In the genomic region with DNA sequence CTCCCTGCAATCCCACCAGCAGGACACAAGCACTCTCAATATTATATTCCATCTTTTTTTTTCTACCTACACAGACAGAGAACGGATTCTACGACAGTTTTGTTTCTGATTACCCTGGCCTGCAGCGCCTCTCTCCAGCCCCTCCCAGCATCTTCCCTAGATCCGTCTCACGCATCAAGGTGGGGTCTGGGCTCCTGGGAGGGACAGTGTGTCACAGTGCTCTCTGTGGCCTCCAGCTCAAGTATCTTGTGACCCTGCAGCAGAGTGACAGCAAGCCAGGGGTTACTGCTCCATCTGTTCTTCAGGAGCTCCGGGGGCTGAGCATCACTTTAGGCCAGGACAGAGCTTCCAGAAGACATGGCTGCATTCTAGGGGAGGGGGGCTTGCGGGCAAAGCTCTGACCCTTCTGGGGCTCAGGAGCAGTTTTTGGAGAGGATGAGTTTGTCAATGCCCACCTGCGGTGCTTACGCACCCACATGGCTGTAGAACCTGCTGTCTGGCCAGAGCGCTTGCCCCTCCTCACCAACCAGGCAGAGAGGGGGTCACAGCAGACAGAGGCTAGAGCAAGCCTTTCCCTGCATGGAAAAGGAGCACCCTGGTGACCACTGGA, we compare ENCODE assay signal across 18 cellular contexts. TPM values are rescaled to one million over a fixed set of nuclear protein-coding genes. Genes with fewer than 3 reads are reported as not detected.
DNase-seq lines count a peak whose midpoint lies in the region; ATAC-seq and TF ChIP-seq lines count a peak whose summit lies in the region.
"Had no signal": no experiment of that assay in that cellular context is flagged by ENCODE, and none has a peak within 500 bp of the region (broad histone marks: within the 10 kb centered on the region; RNA-seq: fewer than 3 reads in every experiment).

No MANE protein-coding gene starts in this region.

- H3K9me3 Mint-ChIP-seq in activated CD4-positive, alpha-beta T cell treated with anti-CD3 and anti-CD28 coated beads for 36 hours (ENCODE audit: low read depth), result no peaks in the 10 kb centered on the region
- no peaks in the 10 kb centered on the region for H3K9me3 Mint-ChIP-seq in activated CD4-positive, alpha-beta T cell treated with anti-CD3 and anti-CD28 coated beads, Interleukin-2, amount 10 ng/mL, durations not matched to agents 24 days and 14 days
- H3K9me3 Mint-ChIP-seq in CD4-positive, alpha-beta T cell, result no peaks in the 10 kb centered on the region
- no peaks in the 10 kb centered on the region for H3K9me3 Mint-ChIP-seq in activated T-helper 17 cell treated with anti-CD3 and anti-CD28 coated beads, Interleukin-2, amount 50 U/mL, for 72 hours
- no peaks in the 10 kb centered on the region for H3K9me3 Mint-ChIP-seq in osteocyte (ENCODE audit: unreplicated experiment)

- POLR2A ChIA-PET in activated CD4-positive, alpha-beta T cell treated with anti-CD3 and anti-CD28 coated beads for 36 hours (lab: Charles Lee), result interaction anchor here (0.5 to 2.3 kb wide), 3 partner anchors 8 to 182 kb away, joined by 3 to 6 read pairs (median 4); no protein-coding TSS in a partner anchor
- POLR2A ChIA-PET in CD4-positive, alpha-beta T cell (lab: Charles Lee), result interaction anchor here (1.0 to 1.3 kb wide), 2 partner anchors 8 to 108 kb away, joined by 3 read pairs; a partner anchor contains a TSS

- H3K4me3 ChIP-seq in heart right ventricle, result no peak overlapping the region
- H3K4me3 ChIP-seq in gastrocnemius medialis, result no peak overlapping the region
- H3K4me3 ChIP-seq: BLaER1, GM12878, GM23338 had no signal

- WGBS in heart right ventricle, 2 donors, result 90 to 94% methylated on average over 10 of the region's 10 CpGs

- H3K27me3 ChIP-seq in CD4-positive, alpha-beta T cell (ENCODE audit: control insufficient read depth, insufficient read depth, low read length), result no peaks in the 10 kb centered on the region
- H3K27me3 ChIP-seq in heart right ventricle (peaks cover 0 to 11% (median 0%) of the 10 kb centered on the region in 7 donors), gastrocnemius medialis (peaks cover 0 to 2% (median 0%) of the 10 kb centered on the region in 3 donors)
- H3K27me3 ChIP-seq: BLaER1 had no signal

- ATAC-seq in activated CD4-positive, alpha-beta T cell treated with anti-CD3 and anti-CD28 coated beads for 36 hours, result no peak
- ATAC-seq in CD4-positive, alpha-beta T cell (ENCODE audit: poor library complexity), result no peak
- no peak for ATAC-seq in activated T-helper 17 cell treated with anti-CD3 and anti-CD28 coated beads, Interleukin-2, amount 50 U/mL, for 72 hours (replicated peaks)
- no peak for ATAC-seq in heart right ventricle
- no peak for ATAC-seq in gastrocnemius medialis
- ATAC-seq: GM12878, GM23338 had no signal

- CTCF ChIA-PET in activated CD4-positive, alpha-beta T cell treated with anti-CD3 and anti-CD28 coated beads for 36 hours (lab: Charles Lee), result interaction anchor here (1.0 kb wide), 1 partner anchor 36 kb away, joined by 4 read pairs; no protein-coding TSS in a partner anchor
- CTCF ChIA-PET in CD4-positive, alpha-beta T cell (lab: Charles Lee), result no interaction called here

- intact Hi-C loops in activated CD4-positive, alpha-beta T cell treated with anti-CD3 and anti-CD28 coated beads for 36 hours (cut with DNase I, micrococcal nuclease), result no loop called here
- intact Hi-C loops in activated CD4-positive, alpha-beta T cell treated with anti-CD3 and anti-CD28 coated beads, Interleukin-2, amount 10 ng/mL, durations not matched to agents 24 days and 14 days (cut with micrococcal nuclease), result no loop called here
- intact Hi-C loops in CD4-positive, alpha-beta T cell (cut with DNase I, micrococcal nuclease), result no loop called here
- intact Hi-C loops in heart right ventricle (cut with DNase I) (no loop called here), gastrocnemius medialis (cut with DNase I; ENCODE audit: low total_unique reads) (no loop called here)

- no peak overlapping the region for H3K27ac Mint-ChIP-seq in activated CD4-positive, alpha-beta T cell treated with anti-CD3 and anti-CD28 coated beads for 36 hours
- H3K27ac Mint-ChIP-seq in activated CD4-positive, alpha-beta T cell treated with anti-CD3 and anti-CD28 coated beads, Interleukin-2, amount 10 ng/mL, durations not matched to agents 24 days and 14 days, result no peak overlapping the region
- peak overlapping the region; percentile 55 for H3K27ac Mint-ChIP-seq in CD4-positive, alpha-beta T cell
- H3K27ac Mint-ChIP-seq in activated T-helper 17 cell treated with anti-CD3 and anti-CD28 coated beads, Interleukin-2, amount 50 U/mL, for 72 hours, result peak overlapping the region; percentile 71
- H3K27ac Mint-ChIP-seq in osteocyte (ENCODE audit: unreplicated experiment), result no peak overlapping the region
- H3K27ac Mint-ChIP-seq: GM23338 had no signal

- H3K4me1 ChIP-seq in heart right ventricle, result peaks cover 0 to 11% (median 0%) of the 10 kb centered on the region in 9 donors
- H3K4me1 ChIP-seq in gastrocnemius medialis, result no peaks in the 10 kb centered on the region
- H3K4me1 ChIP-seq: BLaER1 had no signal

- no peak overlapping the region for H3K27ac ChIP-seq in CD4-positive, alpha-beta T cell (ENCODE audit: low read depth, low read length)
- no peak overlapping the region for H3K27ac ChIP-seq in heart right ventricle
- no peak overlapping the region for H3K27ac ChIP-seq in gastrocnemius medialis
- H3K27ac ChIP-seq: BLaER1 had no signal

- peaks cover 20% of the 10 kb centered on the region for H3K4me1 Mint-ChIP-seq in activated CD4-positive, alpha-beta T cell treated with anti-CD3 and anti-CD28 coated beads for 36 hours
- peaks cover 14% of the 10 kb centered on the region for H3K4me1 Mint-ChIP-seq in activated CD4-positive, alpha-beta T cell treated with anti-CD3 and anti-CD28 coated beads, Interleukin-2, amount 10 ng/mL, durations not matched to agents 24 days and 14 days
- peaks cover 17% of the 10 kb centered on the region for H3K4me1 Mint-ChIP-seq in CD4-positive, alpha-beta T cell (ENCODE audit: low read depth)
- peaks cover 26% of the 10 kb centered on the region for H3K4me1 Mint-ChIP-seq in activated T-helper 17 cell treated with anti-CD3 and anti-CD28 coated beads, Interleukin-2, amount 50 U/mL, for 72 hours
- no peaks in the 10 kb centered on the region for H3K4me1 Mint-ChIP-seq in osteocyte (ENCODE audit: unreplicated experiment)
- H3K4me1 Mint-ChIP-seq: GM23338 had no signal

- H3K27me3 Mint-ChIP-seq in activated CD4-positive, alpha-beta T cell treated with anti-CD3 and anti-CD28 coated beads for 36 hours, result no peaks in the 10 kb centered on the region
- H3K27me3 Mint-ChIP-seq in activated CD4-positive, alpha-beta T cell treated with anti-CD3 and anti-CD28 coated beads, Interleukin-2, amount 10 ng/mL, durations not matched to agents 24 days and 14 days, result peaks cover 11% of the 10 kb centered on the region
- no peaks in the 10 kb centered on the region for H3K27me3 Mint-ChIP-seq in CD4-positive, alpha-beta T cell
- H3K27me3 Mint-ChIP-seq in activated T-helper 17 cell treated with anti-CD3 and anti-CD28 coated beads, Interleukin-2, amount 50 U/mL, for 72 hours, result no peaks in the 10 kb centered on the region
- H3K27me3 Mint-ChIP-seq in osteocyte (ENCODE audit: unreplicated experiment), result peaks cover 15% of the 10 kb centered on the region

- no peaks in the 10 kb centered on the region for H3K36me3 Mint-ChIP-seq in activated CD4-positive, alpha-beta T cell treated with anti-CD3 and anti-CD28 coated beads for 36 hours (ENCODE audit: low read depth)
- peaks cover 11% of the 10 kb centered on the region for H3K36me3 Mint-ChIP-seq in activated CD4-positive, alpha-beta T cell treated with anti-CD3 and anti-CD28 coated beads, Interleukin-2, amount 10 ng/mL, durations not matched to agents 24 days and 14 days (ENCODE audit: low read depth)
- H3K36me3 Mint-ChIP-seq in CD4-positive, alpha-beta T cell (ENCODE audit: low read depth), result peaks cover 5% of the 10 kb centered on the region
- peaks cover 36% of the 10 kb centered on the region for H3K36me3 Mint-ChIP-seq in activated T-helper 17 cell treated with anti-CD3 and anti-CD28 coated beads, Interleukin-2, amount 50 U/mL, for 72 hours (ENCODE audit: low read depth)
- no peaks in the 10 kb centered on the region for H3K36me3 Mint-ChIP-seq in osteocyte (ENCODE audit: unreplicated experiment)

- in situ Hi-C loops in gastrocnemius medialis (cut with MboI; ENCODE audit: low sequenced_read_pairs in 4 of 4), result no loop called here
- in situ Hi-C loops in G401 (cut with HindIII; ENCODE audit: low sequenced_read_pairs), result no loop called here

- no peak for TF ChIP-seq CTCF in CD4-positive, alpha-beta T cell (IDR thresholded peaks at IDR 0.05)
- TF ChIP-seq CTCF in osteocyte (IDR thresholded peaks at IDR 0.05), result no peak
- TF ChIP-seq CTCF in heart right ventricle (IDR thresholded peaks at IDR 0.05), result no peak
- TF ChIP-seq CTCF in gastrocnemius medialis (IDR thresholded peaks at IDR 0.05 in 4 of 5, conservative IDR thresholded peaks at IDR 0.05 in 1 of 5), result no peak

- DNase-seq in activated CD4-positive, alpha-beta T cell treated with anti-CD3 and anti-CD28 coated beads for 36 hours, result peak; percentile 11
- no peak for DNase-seq in activated CD4-positive, alpha-beta T cell treated with anti-CD3 and anti-CD28 coated beads, Interleukin-2, amount 10 ng/mL, durations not matched to agents 24 days and 14 days
- no peak for DNase-seq in CD4-positive, alpha-beta T cell
- DNase-seq in osteocyte (ENCODE audit: extremely low spot score, unreplicated experiment), result peak; percentile 64
- no peak for DNase-seq in heart right ventricle
- no peak for DNase-seq in gastrocnemius medialis
- DNase-seq in G401 (ENCODE audit: low spot score), result no peak
- DNase-seq: DND-41, GDM1, NCI-H1417, NCI-H1930, NCI-H446, NCI-H69, RPMI8226 had no signal

- TF ChIP-seq POLR2A in gastrocnemius medialis (IDR thresholded peaks at IDR 0.05), result no peak

- H3K36me3 ChIP-seq in heart right ventricle (no peaks in the 10 kb centered on the region), gastrocnemius medialis (no peaks in the 10 kb centered on the region)
- H3K36me3 ChIP-seq: BLaER1 had no signal

- H3K4me3 Mint-ChIP-seq in activated CD4-positive, alpha-beta T cell treated with anti-CD3 and anti-CD28 coated beads for 36 hours, result no peak overlapping the region
- H3K4me3 Mint-ChIP-seq in activated CD4-positive, alpha-beta T cell treated with anti-CD3 and anti-CD28 coated beads, Interleukin-2, amount 10 ng/mL, durations not matched to agents 24 days and 14 days, result no peak overlapping the region
- H3K4me3 Mint-ChIP-seq in CD4-positive, alpha-beta T cell, result no peak overlapping the region
- peak overlapping the region; percentile 5 for H3K4me3 Mint-ChIP-seq in activated T-helper 17 cell treated with anti-CD3 and anti-CD28 coated beads, Interleukin-2, amount 50 U/mL, for 72 hours
- no peak overlapping the region for H3K4me3 Mint-ChIP-seq in osteocyte (ENCODE audit: unreplicated experiment)
- H3K4me3 Mint-ChIP-seq: GM23338 had no signal

- no peaks in the 10 kb centered on the region for H3K9me3 ChIP-seq in CD4-positive, alpha-beta T cell (ENCODE audit: control insufficient read depth, low read length)
- H3K9me3 ChIP-seq in heart right ventricle (no peaks in the 10 kb centered on the region), gastrocnemius medialis (no peaks in the 10 kb centered on the region)
- H3K9me3 ChIP-seq: BLaER1 had no signal

RNA-seq across cellular contexts. Expression of a gene that starts 22.6 kb away (rescaled TPM):
- 100 to 1,000 TPM; 369 to 376 TPM for total RNA-seq in activated CD4-positive, alpha-beta T cell treated with anti-CD3 and anti-CD28 coated beads for 36 hours
- 283 and 290 TPM in 2 replicates for total RNA-seq in activated CD4-positive, alpha-beta T cell treated with anti-CD3 and anti-CD28 coated beads, Interleukin-2, amount 10 ng/mL, durations not matched to agents 24 days and 14 days
- total RNA-seq in CD4-positive, alpha-beta T cell, result 100 to 1,000 TPM; 155 to 157 TPM
- 100 to 1,000 TPM; 316 to 649 TPM for total RNA-seq in activated T-helper 17 cell treated with anti-CD3 and anti-CD28 coated beads, Interleukin-2, amount 50 U/mL, for 72 hours
- 0.05 TPM in 1 of 2 replicates, not detected in the other for total RNA-seq in osteocyte
- total RNA-seq in heart right ventricle, result 10 to 100 TPM in 1 of 10 donors, 1 to 10 TPM in 3, under 1 TPM in 6; 0.30 to 11.0 (median 0.65) TPM
- 1 to 10 TPM in 1 of 2 donors, under 1 TPM in 1; 0.66 to 1.0 TPM for polyA plus RNA-seq in heart right ventricle
- total RNA-seq in gastrocnemius medialis, result 1 to 10 TPM in 2 of 4 donors, under 1 TPM in 1, not detected in 1; 0.61 to 1.4 (median 1.3) TPM
- 0.37 and 0.98 TPM in 2 replicates for total RNA-seq in G401 (2014; rRNA removed; shearing (Covaris generic))

RNA-seq across cellular contexts. Expression of a gene that starts 43.7 kb away (rescaled TPM):
- total RNA-seq in activated CD4-positive, alpha-beta T cell treated with anti-CD3 and anti-CD28 coated beads for 36 hours, result 10 to 100 TPM; 70.1 to 80.1 TPM
- total RNA-seq in activated CD4-positive, alpha-beta T cell treated with anti-CD3 and anti-CD28 coated beads, Interleukin-2, amount 10 ng/mL, durations not matched to agents 24 days and 14 days, result 59.2 and 63.1 TPM in 2 replicates
- 10 to 100 TPM; 48.8 to 52.8 TPM for total RNA-seq in CD4-positive, alpha-beta T cell
- total RNA-seq in activated T-helper 17 cell treated with anti-CD3 and anti-CD28 coated beads, Interleukin-2, amount 50 U/mL, for 72 hours, result 10 to 100 TPM; 69.8 to 79.3 TPM
- total RNA-seq in osteocyte (41.4 and 42.3 TPM in 2 replicates), heart right ventricle (10 to 100 TPM; 21.5 to 37.7 (median 25.4) TPM), gastrocnemius medialis (10 to 100 TPM; 37.7 to 61.8 (median 47.4) TPM)
- polyA plus RNA-seq in heart right ventricle, result 10 to 100 TPM; 45.1 to 71.1 TPM
- 30.2 and 34.2 TPM in 2 replicates for total RNA-seq in G401 (2014; rRNA removed; shearing (Covaris generic))

Comparison
In these comparisons a context has a peak if more than half of its experiments do, and no peak if none do; other contexts are left out.
1. DNase-seq: peak in activated CD4-positive, alpha-beta T cell treated with anti-CD3 and anti-CD28 coated beads for 36 hours (single experiment) and osteocyte (single experiment); none in activated CD4-positive, alpha-beta T cell treated with anti-CD3 and anti-CD28 coated beads, Interleukin-2, amount 10 ng/mL, durations not matched to agents 24 days and 14 days (single experiment), CD4-positive, alpha-beta T cell (0 of 10), heart right ventricle (0 of 2), gastrocnemius medialis (0 of 2) and G401 (single experiment).
2. H3K27ac Mint-ChIP-seq: peak in CD4-positive, alpha-beta T cell (single experiment) and activated T-helper 17 cell treated with anti-CD3 and anti-CD28 coated beads, Interleukin-2, amount 50 U/mL, for 72 hours (single experiment); none in activated CD4-positive, alpha-beta T cell treated with anti-CD3 and anti-CD28 coated beads for 36 hours (single experiment), activated CD4-positive, alpha-beta T cell treated with anti-CD3 and anti-CD28 coated beads, Interleukin-2, amount 10 ng/mL, durations not matched to agents 24 days and 14 days (single experiment) and osteocyte (single experiment).
3. RNA of a gene that starts 22.6 kb away (total RNA-seq): 316 to 649 TPM in activated T-helper 17 cell treated with anti-CD3 and anti-CD28 coated beads, Interleukin-2, amount 50 U/mL, for 72 hours, 369 to 376 TPM in activated CD4-positive, alpha-beta T cell treated with anti-CD3 and anti-CD28 coated beads for 36 hours, 283 to 290 TPM in activated CD4-positive, alpha-beta T cell treated with anti-CD3 and anti-CD28 coated beads, Interleukin-2, amount 10 ng/mL, durations not matched to agents 24 days and 14 days and 155 to 157 TPM in CD4-positive, alpha-beta T cell; 0.61 to 1.4 TPM in gastrocnemius medialis, 0.37 to 0.98 TPM in G401, 0.30 to 11.0 TPM in heart right ventricle and 0.05 TPM in osteocyte; every median in the first group is over 10 times any median in the second.